In genomic region chr4:79852305-79852730, GRCh38 we compare ENCODE assay signal across 1 cellular context.
TF ChIP-seq lines count a peak whose summit lies in the region.

No MANE protein-coding gene starts in this region.

TF ChIP-seq in HEK293, 187 proteins besides CTCF, POLR2A, EP300 and RAD21 (continued from another document):
- TF ChIP-seq ZNF391 (tag by site-specific recombination; IDR thresholded peaks at IDR 0.05; ENCODE audit: borderline replicate concordance, low read depth) (no peak), ZNF398 (tag by site-specific recombination; IDR thresholded peaks at IDR 0.05) (0 out of 2 replicates have a peak, but pooled peaks have one; percentile 13), ZNF549 (tag by site-specific recombination; IDR thresholded peaks at IDR 0.05) (no peak), ZNF670 (tag by site-specific recombination; IDR thresholded peaks at IDR 0.05; ENCODE audit: low read depth) (no peak), TRIM28 (IDR thresholded peaks at IDR 0.05; ENCODE audit: borderline replicate concordance, low read length) (no peak), ZNF76 (tag by site-specific recombination; IDR thresholded peaks at IDR 0.05; ENCODE audit: borderline replicate concordance, low read depth) (no peak), HOXA7 (CRISPR knock-in tag; IDR thresholded peaks at IDR 0.05; ENCODE audit: borderline replicate concordance) (no peak), ZNF37A (tag by site-specific recombination; IDR thresholded peaks at IDR 0.05) (no peak), ZIC2 (tag by site-specific recombination; IDR thresholded peaks at IDR 0.05) (peak; percentile 64)
